In genomic region chr2:218226903-218227302, GRCh38 we compare ENCODE assay signal across 19 cellular contexts. TPM values are rescaled to one million over a fixed set of nuclear protein-coding genes. Genes with fewer than 3 reads are reported as not detected.
DNase-seq lines count a peak whose midpoint lies in the region; ATAC-seq and TF ChIP-seq lines count a peak whose summit lies in the region.
"Had no signal": no experiment of that assay in that cellular context is flagged by ENCODE, and none has a peak within 500 bp of the region (broad histone marks: within the 10 kb centered on the region; RNA-seq: fewer than 3 reads in every experiment).

No MANE protein-coding gene starts in this region.

- H3K36me3 Mint-ChIP-seq in activated naive CD4-positive, alpha-beta T cell treated with anti-CD3 and anti-CD28 coated beads, Interleukin-2, amount 50 U/mL, for 24 hours: peaks cover 31% of the 10 kb centered on the region
- H3K36me3 Mint-ChIP-seq in activated B cell treated with CpG ODN at 0.5 μM for 24 hours (ENCODE audit: low read depth) (peaks cover 84% of the 10 kb centered on the region), type B pancreatic cell (peaks cover 36% of the 10 kb centered on the region)
- peaks cover 88% of the 10 kb centered on the region for H3K36me3 Mint-ChIP-seq in effector memory CD8-positive, alpha-beta T cell (ENCODE audit: insufficient read depth)

- no peak for TF ChIP-seq CTCF in activated B cell treated with CpG ODN at 0.5 μM for 24 hours (IDR thresholded peaks at IDR 0.05)
- no peak for TF ChIP-seq CTCF in type B pancreatic cell (conservative IDR thresholded peaks at IDR 0.05)

- H3K9me3 Mint-ChIP-seq in activated naive CD4-positive, alpha-beta T cell treated with anti-CD3 and anti-CD28 coated beads, Interleukin-2, amount 50 U/mL, for 24 hours: no peaks in the 10 kb centered on the region
- no peaks in the 10 kb centered on the region for H3K9me3 Mint-ChIP-seq in activated B cell treated with CpG ODN at 0.5 μM for 24 hours
- H3K9me3 Mint-ChIP-seq in effector memory CD8-positive, alpha-beta T cell: no peaks in the 10 kb centered on the region
- H3K9me3 Mint-ChIP-seq in type B pancreatic cell: no peaks in the 10 kb centered on the region

- peak overlapping the region; percentile 76 for H3K27ac Mint-ChIP-seq in activated naive CD4-positive, alpha-beta T cell treated with anti-CD3 and anti-CD28 coated beads, Interleukin-2, amount 50 U/mL, for 24 hours
- H3K27ac Mint-ChIP-seq in activated B cell treated with CpG ODN at 0.5 μM for 24 hours (peak overlapping the region; percentile 80), type B pancreatic cell (peak overlapping the region; percentile 50)
- H3K27ac Mint-ChIP-seq in effector memory CD8-positive, alpha-beta T cell: peak overlapping the region; percentile 30 to 87

- no peaks in the 10 kb centered on the region for H3K27me3 ChIP-seq in MG63
- H3K27me3 ChIP-seq: sigmoid colon had no signal

- H3K27me3 Mint-ChIP-seq in activated naive CD4-positive, alpha-beta T cell treated with anti-CD3 and anti-CD28 coated beads, Interleukin-2, amount 50 U/mL, for 24 hours: no peaks in the 10 kb centered on the region
- H3K27me3 Mint-ChIP-seq in activated B cell treated with CpG ODN at 0.5 μM for 24 hours: no peaks in the 10 kb centered on the region
- H3K27me3 Mint-ChIP-seq in effector memory CD8-positive, alpha-beta T cell: no peaks in the 10 kb centered on the region
- H3K27me3 Mint-ChIP-seq in type B pancreatic cell: no peaks in the 10 kb centered on the region

- H3K9me3 ChIP-seq in MG63: no peaks in the 10 kb centered on the region
- H3K9me3 ChIP-seq: sigmoid colon, thoracic aorta had no signal

- POLR2A ChIA-PET in activated B cell treated with CpG ODN at 0.5 μM for 24 hours (lab: Charles Lee): interaction anchor here (1.0 to 10.1 kb wide), 3 partner anchors 9 to 43 kb away, joined by 3 to 211 read pairs (median 4); partner anchors contain the start of genes AAMP, ARPC2 and PNKD

- DNase-seq in activated naive CD4-positive, alpha-beta T cell treated with Interleukin-2 at 50 U/mL for 16 hours: no peak
- DNase-seq in activated B cell treated with CpG ODN at 0.5 μM for 24 hours (no peak), type B pancreatic cell (ENCODE audit: extremely low spot score, unreplicated experiment) (no peak), MG63 (no peak), NCI-H345 treated with DMSO at 0.1 percent for 48 hours (lab: John Stamatoyannopoulos, UW; ENCODE audit: unreplicated experiment) (no peak)
- no peak for DNase-seq in effector memory CD8-positive, alpha-beta T cell
- DNase-seq: caudate nucleus; DMS 273 treated with DMSO at 0.1 percent for 48 hours; effector memory CD4-positive, alpha-beta T cell; hypothalamus; kidney glomerular epithelial cell; NCI-H1930; NCI-H510A; sigmoid colon; stimulated activated CD4-positive, alpha-beta T cell treated with anti-CD3 and anti-CD28 coated beads, Interleukin-2, amount 100 ng/mL, for 24 hours had no signal

- no peak overlapping the region for H3K4me3 ChIP-seq in MG63
- H3K4me3 ChIP-seq: sigmoid colon, thoracic aorta had no signal

- intact Hi-C loops in activated B cell treated with CpG ODN at 0.5 μM for 24 hours (cut with micrococcal nuclease): no loop called here

- H3K4me1 Mint-ChIP-seq in activated naive CD4-positive, alpha-beta T cell treated with anti-CD3 and anti-CD28 coated beads, Interleukin-2, amount 50 U/mL, for 24 hours: peaks cover 85% of the 10 kb centered on the region
- peaks cover 91% of the 10 kb centered on the region for H3K4me1 Mint-ChIP-seq in activated B cell treated with CpG ODN at 0.5 μM for 24 hours
- H3K4me1 Mint-ChIP-seq in effector memory CD8-positive, alpha-beta T cell (ENCODE audit: low read depth in 2 of 2): peaks cover 62 to 82% of the 10 kb centered on the region in 2 donors
- H3K4me1 Mint-ChIP-seq in type B pancreatic cell (ENCODE audit: unreplicated experiment): peaks cover 9% of the 10 kb centered on the region

- peak overlapping the region; percentile 5 for H3K4me3 Mint-ChIP-seq in activated naive CD4-positive, alpha-beta T cell treated with anti-CD3 and anti-CD28 coated beads, Interleukin-2, amount 50 U/mL, for 24 hours
- H3K4me3 Mint-ChIP-seq in activated B cell treated with CpG ODN at 0.5 μM for 24 hours (no peak overlapping the region), type B pancreatic cell (no peak overlapping the region)
- H3K4me3 Mint-ChIP-seq in effector memory CD8-positive, alpha-beta T cell: peak overlapping the region; percentile 25 to 93

- ATAC-seq in activated B cell treated with CpG ODN at 0.5 μM for 24 hours (ENCODE audit: low read depth) (no peak), HG03521 (IDR thresholded peaks at IDR 0.05; ENCODE audit: unreplicated experiment) (no peak)
- ATAC-seq in effector memory CD8-positive, alpha-beta T cell (replicated peaks): no peak
- ATAC-seq: HCT116 had no signal

- peaks cover 80% of the 10 kb centered on the region for H3K36me3 ChIP-seq in MG63

- CTCF ChIA-PET in activated B cell treated with CpG ODN at 0.5 μM for 24 hours (lab: Charles Lee): interaction anchor here (1.5 kb wide), 1 partner anchor 30 kb away, joined by 5 read pairs; no protein-coding TSS in a partner anchor

RNA-seq across cellular contexts. Expression of gene ARPC2, which starts 9.9 kb away (rescaled TPM):
- 711 and 737 TPM in 2 replicates for total RNA-seq in activated B cell treated with CpG ODN at 0.5 μM for 24 hours
- 211 and 384 TPM in 2 replicates for total RNA-seq in type B pancreatic cell (ENCODE audit: low replicate concordance)
- total RNA-seq in MG63 (2014; rRNA removed; shearing (Covaris generic); ENCODE audit: low replicate concordance): 505 and 549 TPM in 2 replicates

RNA-seq across cellular contexts. Expression of gene GPBAR1, which starts 33.9 kb away (rescaled TPM):
- 0.67 and 0.81 TPM in 2 replicates for total RNA-seq in activated B cell treated with CpG ODN at 0.5 μM for 24 hours
- total RNA-seq in type B pancreatic cell (ENCODE audit: low replicate concordance): 2.1 and 5.7 TPM in 2 replicates
- total RNA-seq in MG63 (2014; rRNA removed; shearing (Covaris generic); ENCODE audit: low replicate concordance): not detected in 2 replicates

RNA-seq across cellular contexts. Expression of gene AAMP, which starts 43.0 kb away (rescaled TPM):
- total RNA-seq in activated B cell treated with CpG ODN at 0.5 μM for 24 hours (63.4 and 63.6 TPM in 2 replicates), type B pancreatic cell (ENCODE audit: low replicate concordance) (82.2 and 97.8 TPM in 2 replicates)
- 112 TPM in 2 replicates for total RNA-seq in MG63 (2014; rRNA removed; shearing (Covaris generic); ENCODE audit: low replicate concordance)

RNA-seq across cellular contexts. Expression of gene PNKD, which starts 43.4 kb away (rescaled TPM):
- total RNA-seq in activated B cell treated with CpG ODN at 0.5 μM for 24 hours (21.0 and 23.7 TPM in 2 replicates), type B pancreatic cell (ENCODE audit: low replicate concordance) (58.4 and 66.4 TPM in 2 replicates)
- 21.5 and 40.8 TPM in 2 replicates for total RNA-seq in MG63 (2014; rRNA removed; shearing (Covaris generic); ENCODE audit: low replicate concordance)

Comparison
In these comparisons a context has a peak if more than half of its experiments do, and no peak if none do; other contexts are left out.
1. H3K4me3 Mint-ChIP-seq: peak in activated naive CD4-positive, alpha-beta T cell treated with anti-CD3 and anti-CD28 coated beads, Interleukin-2, amount 50 U/mL, for 24 hours (single experiment) and effector memory CD8-positive, alpha-beta T cell (2 of 2); none in activated B cell treated with CpG ODN at 0.5 μM for 24 hours (single experiment) and type B pancreatic cell (single experiment).
2. Peak in every context shown above with its lines, with median percentiles within 50 percentile points of each other: H3K27ac Mint-ChIP-seq.